Comparison of ENCODE assay signal across 8 cellular contexts in genomic region chr3:161305095-161305991, GRCh38.
DNase-seq lines count a peak whose midpoint lies in the region; ATAC-seq and TF ChIP-seq lines count a peak whose summit lies in the region.

No MANE protein-coding gene starts in this region.

- H3K4me3 Mint-ChIP-seq in activated CD8-positive, alpha-beta T cell treated with anti-CD3 and anti-CD28 coated beads, Interleukin-2, amount 10 ng/mL, durations not matched to agents 7 days and 5 days, result no peak overlapping the region

- TF ChIP-seq POLR2A in right lobe of liver (IDR thresholded peaks at IDR 0.05) (no peak), ovary (IDR thresholded peaks at IDR 0.05) (no peak)

- peaks cover 20% of the 10 kb centered on the region for H3K9me3 Mint-ChIP-seq in activated CD8-positive, alpha-beta T cell treated with anti-CD3 and anti-CD28 coated beads, Interleukin-2, amount 10 ng/mL, durations not matched to agents 7 days and 5 days (ENCODE audit: insufficient read depth)

- H3K36me3 Mint-ChIP-seq in activated CD8-positive, alpha-beta T cell treated with anti-CD3 and anti-CD28 coated beads, Interleukin-2, amount 10 ng/mL, durations not matched to agents 7 days and 5 days (ENCODE audit: low read depth), result peaks cover 33% of the 10 kb centered on the region

- no peaks in the 10 kb centered on the region for H3K27me3 ChIP-seq in right lobe of liver
- no peaks in the 10 kb centered on the region for H3K27me3 ChIP-seq in ovary

- H3K36me3 ChIP-seq in right lobe of liver (no peaks in the 10 kb centered on the region), ovary (no peaks in the 10 kb centered on the region)

- H3K27ac Mint-ChIP-seq in activated CD8-positive, alpha-beta T cell treated with anti-CD3 and anti-CD28 coated beads, Interleukin-2, amount 10 ng/mL, durations not matched to agents 7 days and 5 days, result no peak overlapping the region

- CTCF ChIA-PET in activated CD8-positive, alpha-beta T cell treated with anti-CD3 and anti-CD28 coated beads, Interleukin-2, amount 10 ng/mL, durations not matched to agents 7 days and 5 days (lab: Charles Lee), result interaction anchor here (0.8 to 1.6 kb wide), 7 partner anchors 9 to 117 kb away, joined by 3 to 5 read pairs (median 3); no protein-coding TSS in a partner anchor

- peaks cover 32% of the 10 kb centered on the region for H3K4me1 Mint-ChIP-seq in activated CD8-positive, alpha-beta T cell treated with anti-CD3 and anti-CD28 coated beads, Interleukin-2, amount 10 ng/mL, durations not matched to agents 7 days and 5 days (ENCODE audit: low read depth)

- TF ChIP-seq CTCF in right lobe of liver (IDR thresholded peaks at IDR 0.05) (peak; percentile 58 to 71 (median 66)), ovary (IDR thresholded peaks at IDR 0.05) (no peak)

- TF ChIP-seq EP300 in ovary (IDR thresholded peaks at IDR 0.05), result no peak

- peak; percentile 55 for DNase-seq in ELR (ENCODE audit: low read depth)
- peak; percentile 41 for DNase-seq in activated CD8-positive, alpha-beta T cell treated with anti-CD3 and anti-CD28 coated beads, Interleukin-2, amount 10 ng/mL, durations not matched to agents 7 days and 5 days
- DNase-seq in right lobe of liver, result no peak
- DNase-seq in NCI-H2107 treated with DMSO at 0.1 percent for 48 hours (lab: John Stamatoyannopoulos, UW; ENCODE audit: unreplicated experiment), result no peak
- no peak for DNase-seq in NCI-H1694 (lab: John Stamatoyannopoulos, UW)
- no peak for DNase-seq in ovary
- DNase-seq in posterior cingulate gyrus, result no peak

- H3K9me3 ChIP-seq in right lobe of liver (no peaks in the 10 kb centered on the region), ovary (no peaks in the 10 kb centered on the region)

- H3K4me1 ChIP-seq in right lobe of liver, result no peaks in the 10 kb centered on the region
- H3K4me1 ChIP-seq in ovary (ENCODE audit: insufficient read depth), result no peaks in the 10 kb centered on the region

- intact Hi-C loops in right lobe of liver (cut with DNase I) (no loop called here), ovary (cut with DNase I) (no loop called here), posterior cingulate gyrus (cut with DNase I) (no loop called here)

- no peak overlapping the region for H3K4me3 ChIP-seq in right lobe of liver
- H3K4me3 ChIP-seq in ovary, result no peak overlapping the region

- H3K27ac ChIP-seq in right lobe of liver, result no peak overlapping the region
- H3K27ac ChIP-seq in ovary, result no peak overlapping the region

- peak; percentile 63 for ATAC-seq in HG02870 (IDR thresholded peaks at IDR 0.05; ENCODE audit: unreplicated experiment)
- no peak for ATAC-seq in activated CD8-positive, alpha-beta T cell treated with anti-CD3 and anti-CD28 coated beads, Interleukin-2, amount 10 ng/mL, durations not matched to agents 7 days and 5 days
- peak in 3 of 4 donors; percentile 37 to 44 (median 38) for ATAC-seq in right lobe of liver

- WGBS in right lobe of liver (ENCODE audit: insufficient coverage, low coverage, low lambda C conversion rate, missing lambda C conversion rate), result 67% methylated on average over 2 of the region's 2 CpGs
- WGBS in ovary, 3 donors, result 92 to 97% (median 95%) methylated on average over 2 of the region's 2 CpGs

- H3K27me3 Mint-ChIP-seq in activated CD8-positive, alpha-beta T cell treated with anti-CD3 and anti-CD28 coated beads, Interleukin-2, amount 10 ng/mL, durations not matched to agents 7 days and 5 days (ENCODE audit: low read depth), result peaks cover 50% of the 10 kb centered on the region

- POLR2A ChIA-PET in activated CD8-positive, alpha-beta T cell treated with anti-CD3 and anti-CD28 coated beads, Interleukin-2, amount 10 ng/mL, durations not matched to agents 7 days and 5 days (lab: Charles Lee), result interaction anchor here (0.6 kb wide), 1 partner anchor 108 kb away, joined by 3 read pairs; no protein-coding TSS in a partner anchor

Comparison
In these comparisons a context has a peak if more than half of its experiments do, and no peak if none do; other contexts are left out.
1. DNase-seq: peak in ELR (single experiment) and activated CD8-positive, alpha-beta T cell treated with anti-CD3 and anti-CD28 coated beads, Interleukin-2, amount 10 ng/mL, durations not matched to agents 7 days and 5 days (single experiment); none in right lobe of liver (0 of 3), NCI-H2107 treated with DMSO at 0.1 percent for 48 hours (single experiment), NCI-H1694 (single experiment), ovary (0 of 5) and posterior cingulate gyrus (0 of 10).
2. CTCF ChIP-seq: peak in right lobe of liver (4 of 4); none in ovary (0 of 3).